Comparison of ENCODE assay signal across 13 cellular contexts in the genomic region with DNA sequence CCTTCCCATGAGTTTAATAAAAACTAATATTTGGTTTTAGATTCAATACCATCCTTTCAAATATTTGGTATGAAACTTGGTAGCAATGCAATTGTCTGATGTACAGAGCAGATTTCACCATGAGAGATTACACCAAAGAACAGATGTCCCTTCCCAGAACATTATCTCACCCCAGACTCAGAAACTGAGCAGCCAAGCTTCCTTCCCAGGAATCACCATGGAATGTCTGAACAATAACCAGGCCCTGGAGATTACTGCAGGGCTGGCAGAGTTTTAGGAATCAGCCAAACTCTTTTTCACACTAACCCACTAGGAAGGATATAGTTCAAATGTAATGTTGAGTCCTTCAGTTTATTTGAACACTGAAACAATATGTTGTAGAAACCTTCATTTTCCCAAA. TPM values are rescaled to one million over a fixed set of nuclear protein-coding genes. Genes with fewer than 3 reads are reported as not detected.
DNase-seq lines count a peak whose midpoint lies in the region; ATAC-seq, FAIRE-seq and TF ChIP-seq lines count a peak whose summit lies in the region.
"Had no signal": no experiment of that assay in that cellular context is flagged by ENCODE, and none has a peak within 500 bp of the region (broad histone marks: within the 10 kb centered on the region; RNA-seq: fewer than 3 reads in every experiment).

No MANE protein-coding gene starts in this region.

- peak overlapping the region; percentile 44; the same call in 1 of the 3 replicates for H3K27ac ChIP-seq in K562 (ENCODE audit: extremely low read depth, low read depth, low read length)

- H3K36me3 ChIP-seq in K562 (ENCODE audit: control insufficient read depth, insufficient read depth, low read length) = peaks cover 85% of the 10 kb centered on the region

- H3K27me3 Mint-ChIP-seq in HFFc6 (ENCODE audit: insufficient read depth) = no peaks in the 10 kb centered on the region; the same call in 1 of the 2 replicates

- H3K9me3 ChIP-seq in K562 (replicated peaks; ENCODE audit: control insufficient read depth, insufficient read depth, low read depth, low read length) = no peaks in the 10 kb centered on the region
- H3K9me3 ChIP-seq: tibial nerve had no signal

- H3K9me3 Mint-ChIP-seq in HFFc6 = no peaks in the 10 kb centered on the region

- no peak overlapping the region for H3K9ac ChIP-seq in K562 (ENCODE audit: insufficient read depth in 1 of 2, low read depth in 2 of 2, low read length in 2 of 2)

- H3K9me1 ChIP-seq in K562 (ENCODE audit: control insufficient read depth, insufficient read depth, low read length) = no peaks in the 10 kb centered on the region

- POLR2A ChIA-PET in K562 (lab: Yijun Ruan, JAX) = interaction anchor here (1.2 kb wide), 1 partner anchor 66 kb away, joined by 3 read pairs; no protein-coding TSS in a partner anchor

- intact Hi-C loops in K562 (cut with micrococcal nuclease) = no loop called here
- intact Hi-C loops in left cardiac atrium (cut with DNase I) = no loop called here

- TF ChIP-seq EP300 in K562 (IDR thresholded peaks at IDR 0.05; ENCODE audit: low read length) = no peak

- TF ChIP-seq RAD21 in K562 (CRISPR knock-in tag; conservative IDR thresholded peaks at IDR 0.05 in 1 of 2, IDR thresholded peaks at IDR 0.05 in 1 of 2) = no peak

- TF ChIP-seq POLR2A in K562 (conservative IDR thresholded peaks at IDR 0.05) = no peak

- TF ChIP-seq CTCF in HFFc6 (IDR thresholded peaks at IDR 0.05) = no peak
- no peak for TF ChIP-seq CTCF in K562 (IDR thresholded peaks at IDR 0.05 in 2 of 3, conservative IDR thresholded peaks at IDR 0.05 in 1 of 3; ENCODE audit: insufficient read depth in 2 of 3, low read depth in 1 of 3, low read length in 3 of 3)

- peaks cover 6% of the 10 kb centered on the region for H4K20me1 ChIP-seq in K562 (replicated peaks; ENCODE audit: control insufficient read depth, insufficient read depth, low read length)

- H3K4me1 ChIP-seq in K562 (replicated peaks in 1 of 2; ENCODE audit: control insufficient read depth in 2 of 2, insufficient read depth in 2 of 2, low read length in 2 of 2) = peaks cover 11 to 28% of the 10 kb centered on the region in 2 experiments

- no peak overlapping the region for H3K4me2 ChIP-seq in K562 (ENCODE audit: insufficient read depth, low read length)

- H3K4me3 Mint-ChIP-seq in HFFc6 = no peak overlapping the region

- in situ Hi-C loops in K562 (cut with MboI) = no loop called here

- peaks cover 42% of the 10 kb centered on the region for H3K36me3 Mint-ChIP-seq in HFFc6 (ENCODE audit: low read depth)

- no TSS peak for BruUV-seq in K562 (replicated peaks; lab: Mats Ljungman, UMichigan)

- ATAC-seq in K562 (no peak), left cardiac atrium (peak; percentile 37 to 62), HG02870 (IDR thresholded peaks at IDR 0.05; ENCODE audit: unreplicated experiment) (no peak)

- H2AFZ ChIP-seq in K562 (ENCODE audit: low read depth, low read length) = no peak overlapping the region

- no peak overlapping the region for H3K4me3 ChIP-seq in K562
- H3K4me3 ChIP-seq: skin epidermis, tibial nerve had no signal

- peak overlapping the region; percentile 60 for H3K27ac Mint-ChIP-seq in HFFc6

- CTCF ChIA-PET in K562 (lab: Yijun Ruan, JAX; ENCODE audit: low intra/inter-chr PET ratio) = no interaction called here

- DNase-seq in HFFc6 (no peak), K562 (ENCODE audit: extremely low read depth in 1 of 4, low spot score in 3 of 4) (no peak), left cardiac atrium (no peak), pulmonary artery endothelial cell (ENCODE audit: low read depth, low spot score) (peak; percentile 29), HUDEP-2 (lab: John Stamatoyannopoulos, UW; ENCODE audit: unreplicated experiment in 76 of 76) (no peak)
- no peak for DNase-seq in activated effector memory CD4-positive, alpha-beta T cell treated with Interleukin-2 at 50 U/mL for 16 hours
- DNase-seq: activated CD8-positive, alpha-beta memory T cell treated with anti-CD3 and anti-CD28 coated beads, Interleukin-2, amount 50 U/mL, for 48 hours; amniotic stem cell; KBM-7; NCI-H1694 had no signal

- H3K27me3 ChIP-seq in K562 (ENCODE audit: control insufficient read depth in 2 of 2, insufficient read depth in 2 of 2, low read length in 2 of 2) = no peaks in the 10 kb centered on the region
- H3K27me3 ChIP-seq: tibial nerve had no signal

- no peak for FAIRE-seq in K562 (lab: Jason Lieb, UNC)

- peaks cover 9% of the 10 kb centered on the region for H3K79me2 ChIP-seq in K562 (ENCODE audit: control insufficient read depth, insufficient read depth, low read length)

- peaks cover 22% of the 10 kb centered on the region for H3K4me1 Mint-ChIP-seq in HFFc6 (ENCODE audit: low read depth)

RNA-seq across cellular contexts. Expression of a gene that starts 23.9 kb away (rescaled TPM):
- 100 to 1,000 TPM; 247 to 272 (median 259) TPM for total RNA-seq in HFFc6 (2021; fragmentation: NEBNext Ultra II Directional; extraction: Animal tissue kit (Norgen Biotek cat#: 25700))
- total RNA-seq in K562 (2011; cell fraction: chromatin; rRNA removed; ENCODE audit: low replicate concordance) = 13.9 and 15.8 TPM in 2 replicates
- 17.2 and 17.5 TPM in 2 replicates for total RNA-seq in K562 (2011; cell fraction: nucleolus; rRNA removed)
- 19.0 and 24.3 TPM in 2 replicates for total RNA-seq in K562 (2011; cell fraction: nucleoplasm; rRNA removed)
- total RNA-seq in K562 (2014; rRNA removed) = 186 and 196 TPM in 2 replicates
- total RNA-seq in K562 (2014; rRNA removed; fragmentation: Illumina TruSeq; extraction: Trizol) = 129 and 131 TPM in 2 replicates
- total RNA-seq in K562 (2015; rRNA removed; fragmentation: Illumina TruSeq; extraction: Trizol) = 156 and 161 TPM in 2 replicates
- 140 and 144 TPM in 2 replicates for total RNA-seq in K562 (2021)
- 104 and 137 TPM in 2 replicates for polyA plus RNA-seq in K562 (2011; rRNA removed)
- 89.6 and 109 TPM in 2 replicates for polyA plus RNA-seq in K562 (2011; cell fraction: cytosol; rRNA removed)
- 27.8 and 38.7 TPM in 2 replicates for polyA plus RNA-seq in K562 (2011; cell fraction: nucleus; rRNA removed)
- polyA plus RNA-seq in K562 (2012) = 169 and 197 TPM in 2 replicates
- polyA plus RNA-seq in K562 (2014; fragmentation: Illumina TruSeq; extraction: Trizol) = 144 and 156 TPM in 2 replicates
- polyA plus RNA-seq in K562 (2014; fragmentation: Nextera tagmentation; extraction: Ambion mirVana) = 10 to 100 TPM; 37.8 to 39.6 TPM
- 206 and 219 TPM in 2 replicates for polyA plus RNA-seq in K562 (2014; rRNA removed)
- 60.8 and 67.3 TPM in 2 replicates for polyA minus RNA-seq in K562 (2011; rRNA and poly(A)+ RNA removed)
- polyA minus RNA-seq in K562 (2011; cell fraction: cytosol; rRNA and poly(A)+ RNA removed) = 49.0 and 55.3 TPM in 2 replicates
- 12.7 and 16.2 TPM in 2 replicates for polyA minus RNA-seq in K562 (2011; cell fraction: nucleus; rRNA and poly(A)+ RNA removed)
- total RNA-seq in left cardiac atrium = 10 to 100 TPM; 80.7 to 88.0 TPM
- total RNA-seq in pulmonary artery endothelial cell = 264 and 287 TPM in 2 replicates

RNA-seq across cellular contexts. Expression of a gene that starts 43.7 kb away (rescaled TPM):
- total RNA-seq in HFFc6 (2021; fragmentation: NEBNext Ultra II Directional; extraction: Animal tissue kit (Norgen Biotek cat#: 25700)) = 10 to 100 TPM; 15.8 to 18.9 (median 17.8) TPM
- 24.2 and 26.9 TPM in 2 replicates for total RNA-seq in K562 (2011; cell fraction: chromatin; rRNA removed; ENCODE audit: low replicate concordance)
- 12.0 and 12.3 TPM in 2 replicates for total RNA-seq in K562 (2011; cell fraction: nucleolus; rRNA removed)
- 12.7 and 13.9 TPM in 2 replicates for total RNA-seq in K562 (2011; cell fraction: nucleoplasm; rRNA removed)
- total RNA-seq in K562 (2014; rRNA removed) (12.0 and 13.3 TPM in 2 replicates), K562 (2014; rRNA removed; fragmentation: Illumina TruSeq; extraction: Trizol) (15.4 TPM in 2 replicates), K562 (2015; rRNA removed; fragmentation: Illumina TruSeq; extraction: Trizol) (10.3 and 11.6 TPM in 2 replicates), K562 (2021) (12.8 and 13.8 TPM in 2 replicates), left cardiac atrium (10 to 100 TPM; 14.3 to 17.7 TPM), pulmonary artery endothelial cell (11.1 and 18.9 TPM in 2 replicates)
- polyA plus RNA-seq in K562 (2011; rRNA removed) (15.9 and 18.6 TPM in 2 replicates), K562 (2014; fragmentation: Illumina TruSeq; extraction: Trizol) (13.7 and 14.2 TPM in 2 replicates), K562 (2014; fragmentation: Nextera tagmentation; extraction: Ambion mirVana) (1 to 10 TPM; 5.1 to 6.3 TPM), K562 (2014; rRNA removed) (9.3 and 11.5 TPM in 2 replicates)
- 9.7 and 18.0 TPM in 2 replicates for polyA plus RNA-seq in K562 (2011; cell fraction: cytosol; rRNA removed)
- 6.7 and 7.8 TPM in 2 replicates for polyA plus RNA-seq in K562 (2011; cell fraction: nucleus; rRNA removed)
- polyA plus RNA-seq in K562 (2012) = 5.8 and 9.4 TPM in 2 replicates
- 53.9 and 56.0 TPM in 2 replicates for polyA minus RNA-seq in K562 (2011; rRNA and poly(A)+ RNA removed)
- 13.8 and 18.3 TPM in 2 replicates for polyA minus RNA-seq in K562 (2011; cell fraction: cytosol; rRNA and poly(A)+ RNA removed)
- 5.0 and 13.0 TPM in 2 replicates for polyA minus RNA-seq in K562 (2011; cell fraction: nucleus; rRNA and poly(A)+ RNA removed)

RNA-seq across cellular contexts. Expression of a gene that starts 45.4 kb away (rescaled TPM):
- 1 to 10 TPM in 1 of 6 experiments, under 1 TPM in 5; 0.59 to 2.5 (median 0.73) TPM for total RNA-seq in HFFc6 (2021; fragmentation: NEBNext Ultra II Directional; extraction: Animal tissue kit (Norgen Biotek cat#: 25700))
- not detected in 2 replicates for total RNA-seq in K562 (2011; cell fraction: chromatin; rRNA removed; ENCODE audit: low replicate concordance)
- total RNA-seq in K562 (2011; cell fraction: nucleolus; rRNA removed) = 0.26 TPM in 1 of 2 replicates, not detected in the other
- not detected in 2 replicates for total RNA-seq in K562 (2011; cell fraction: nucleoplasm; rRNA removed)
- total RNA-seq in K562 (2014; rRNA removed) (not detected in 2 replicates), K562 (2014; rRNA removed; fragmentation: Illumina TruSeq; extraction: Trizol) (not detected in 2 replicates), K562 (2015; rRNA removed; fragmentation: Illumina TruSeq; extraction: Trizol) (not detected in 2 replicates), K562 (2021) (not detected in 2 replicates), left cardiac atrium (not detected), pulmonary artery endothelial cell (1.2 and 2.3 TPM in 2 replicates)
- polyA plus RNA-seq in K562 (2011; rRNA removed) (not detected in 2 replicates), K562 (2014; fragmentation: Illumina TruSeq; extraction: Trizol) (not detected in 2 replicates), K562 (2014; fragmentation: Nextera tagmentation; extraction: Ambion mirVana) (not detected), K562 (2014; rRNA removed) (not detected in 2 replicates)
- polyA plus RNA-seq in K562 (2011; cell fraction: cytosol; rRNA removed) = 0.04 and 0.09 TPM in 2 replicates
- not detected in 2 replicates for polyA plus RNA-seq in K562 (2011; cell fraction: nucleus; rRNA removed)
- not detected in 2 replicates for polyA plus RNA-seq in K562 (2012)
- polyA minus RNA-seq in K562 (2011; rRNA and poly(A)+ RNA removed) = not detected in 2 replicates
- polyA minus RNA-seq in K562 (2011; cell fraction: cytosol; rRNA and poly(A)+ RNA removed) = not detected in 2 replicates
- not detected in 2 replicates for polyA minus RNA-seq in K562 (2011; cell fraction: nucleus; rRNA and poly(A)+ RNA removed)
- total RNA-seq: tibial nerve had no signal

Comparison
In these comparisons a context has a peak if more than half of its experiments do, and no peak if none do; other contexts are left out.
1. ATAC-seq: peak in left cardiac atrium (2 of 2); none in K562 (single experiment) and HG02870 (single experiment).